In the genomic region with DNA sequence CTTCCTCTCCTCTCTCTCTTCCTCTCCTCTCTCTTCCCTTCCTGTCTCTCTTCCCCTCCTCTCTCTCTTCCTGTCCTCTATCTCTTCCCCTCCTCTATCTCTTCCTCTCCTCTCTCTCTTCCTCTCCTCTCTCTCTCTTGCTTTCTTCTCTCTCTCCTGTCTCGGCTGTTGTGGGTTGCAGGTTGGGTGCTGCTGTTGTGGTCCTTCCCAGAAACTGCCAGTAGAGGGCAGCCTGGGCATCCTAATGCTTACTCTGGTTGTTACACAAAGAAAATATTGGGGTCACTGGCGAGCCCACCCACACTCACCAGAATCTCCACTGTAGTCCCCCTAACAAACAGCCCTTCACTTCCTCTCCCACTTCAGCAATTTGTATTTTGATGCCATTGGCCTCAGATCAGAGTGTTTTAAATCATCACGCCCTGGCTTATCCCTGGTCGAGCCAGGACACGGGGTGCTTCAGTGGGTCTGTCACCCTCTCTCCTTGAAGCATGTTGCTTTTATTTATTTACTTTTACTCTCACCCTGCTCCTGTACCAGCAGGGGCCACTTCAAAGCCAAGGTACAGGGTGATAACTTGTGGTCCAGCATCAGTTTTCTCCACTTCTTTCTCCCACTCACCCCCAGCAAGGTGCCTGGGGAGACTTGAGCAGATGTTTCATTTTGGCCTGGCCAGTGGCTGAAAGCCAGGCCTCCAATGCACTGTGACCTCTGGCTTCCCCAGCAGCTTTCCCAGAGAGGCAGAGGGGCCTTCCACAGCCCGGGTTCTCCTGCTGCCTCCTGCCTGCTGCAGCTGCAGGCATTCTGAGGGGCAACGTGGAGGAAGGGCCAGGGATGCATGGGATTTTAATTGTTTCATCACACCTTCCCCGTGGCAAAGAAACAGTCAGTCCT, we compare ENCODE assay signal across 8 cellular contexts. TPM values are rescaled to one million over a fixed set of nuclear protein-coding genes. Genes with fewer than 3 reads are reported as not detected.
DNase-seq lines count a peak whose midpoint lies in the region; ATAC-seq and TF ChIP-seq lines count a peak whose summit lies in the region.

No MANE protein-coding gene starts in this region.

- peaks cover 7% of the 10 kb centered on the region for H3K27me3 Mint-ChIP-seq in activated CD4-positive, alpha-beta T cell treated with anti-CD3 and anti-CD28 coated beads, Interleukin-2, amount 10 ng/mL, durations not matched to agents 24 days and 14 days

- no peak overlapping the region for H3K9ac ChIP-seq in Loucy (ENCODE audit: low read depth, low read length, poor library complexity, severe bottlenecking)
- no peak overlapping the region for H3K9ac ChIP-seq in mesendoderm (ENCODE audit: low read length)

- TF ChIP-seq CTCF in Loucy (conservative IDR thresholded peaks at IDR 0.05; ENCODE audit: low read length): peak; percentile 98
- TF ChIP-seq CTCF in suprapubic skin (IDR thresholded peaks at IDR 0.05): peak; percentile 52 to 69

- H3K9me2 ChIP-seq in Loucy (replicated peaks; ENCODE audit: low read depth, low read length): no peaks in the 10 kb centered on the region

- H3K27ac ChIP-seq in mesendoderm (ENCODE audit: low read depth, low read length) (no peak overlapping the region), suprapubic skin (no peak overlapping the region)

- peak overlapping the region; percentile 13 for H3K27ac Mint-ChIP-seq in activated CD4-positive, alpha-beta T cell treated with anti-CD3 and anti-CD28 coated beads, Interleukin-2, amount 10 ng/mL, durations not matched to agents 24 days and 14 days

- no peak for TF ChIP-seq POLR2A in suprapubic skin (IDR thresholded peaks at IDR 0.05)

- H4K5ac ChIP-seq in mesendoderm (ENCODE audit: low read length): no peak overlapping the region

- no peaks in the 10 kb centered on the region for H3K79me1 ChIP-seq in mesendoderm (ENCODE audit: low read length)

- H3K27me3 ChIP-seq in Loucy (ENCODE audit: insufficient read depth, low read length, poor library complexity, severe bottlenecking) (no peaks in the 10 kb centered on the region), mesendoderm (ENCODE audit: insufficient read depth, low read length, poor library complexity) (no peaks in the 10 kb centered on the region), suprapubic skin (no peaks in the 10 kb centered on the region)

- peak; percentile 1 to 66 (median 24) for DNase-seq in NCI-H1417 (lab: John Stamatoyannopoulos, UW)
- no peak for DNase-seq in NCI-H1417 treated with DMSO at 0.1 percent for 48 hours (lab: John Stamatoyannopoulos, UW)
- peak; percentile 90 for DNase-seq in activated CD4-positive, alpha-beta T cell treated with anti-CD3 and anti-CD28 coated beads, Interleukin-2, amount 10 ng/mL, durations not matched to agents 24 days and 14 days
- peak; percentile 71 for DNase-seq in dermis blood vessel endothelial cell
- DNase-seq in mesendoderm: peak; percentile 58
- no peak for DNase-seq in suprapubic skin (ENCODE audit: low spot score in 2 of 2)

- no peak for TF ChIP-seq EP300 in suprapubic skin (IDR thresholded peaks at IDR 0.05)

- WGBS in mesendoderm (ENCODE audit: extremely low coverage, insufficient coverage, low lambda C conversion rate): no CpG with 5 or more reads among the region's 8 CpGs
- WGBS in suprapubic skin: 65% methylated on average over 8 of the region's 8 CpGs

- no peak overlapping the region for H2BK15ac ChIP-seq in mesendoderm (replicated peaks; ENCODE audit: low read depth)

- no peaks in the 10 kb centered on the region for H3K9me3 Mint-ChIP-seq in activated CD4-positive, alpha-beta T cell treated with anti-CD3 and anti-CD28 coated beads, Interleukin-2, amount 10 ng/mL, durations not matched to agents 24 days and 14 days

- no peaks in the 10 kb centered on the region for H3K79me2 ChIP-seq in Loucy (ENCODE audit: insufficient read depth, low read length)
- H3K79me2 ChIP-seq in mesendoderm (ENCODE audit: control insufficient read depth, insufficient read depth, low read length): no peaks in the 10 kb centered on the region

- no peak overlapping the region for H3K23ac ChIP-seq in mesendoderm (ENCODE audit: low read length)

- H3K9me3 ChIP-seq in Loucy (ENCODE audit: insufficient read depth, low read depth, low read length) (no peaks in the 10 kb centered on the region), suprapubic skin (no peaks in the 10 kb centered on the region)

- peaks cover 7% of the 10 kb centered on the region for H3K36me3 Mint-ChIP-seq in activated CD4-positive, alpha-beta T cell treated with anti-CD3 and anti-CD28 coated beads, Interleukin-2, amount 10 ng/mL, durations not matched to agents 24 days and 14 days (ENCODE audit: low read depth)

- intact Hi-C loops in activated CD4-positive, alpha-beta T cell treated with anti-CD3 and anti-CD28 coated beads, Interleukin-2, amount 10 ng/mL, durations not matched to agents 24 days and 14 days (cut with micrococcal nuclease): loop anchor here (5.0 kb wide), 2 partner anchors 176 to 281 kb away; a partner anchor contains a TSS

- no peaks in the 10 kb centered on the region for H4K20me1 ChIP-seq in Loucy (ENCODE audit: insufficient read depth, low read length, poor library complexity, severe bottlenecking)

- peaks cover 14% of the 10 kb centered on the region for H3K4me1 Mint-ChIP-seq in activated CD4-positive, alpha-beta T cell treated with anti-CD3 and anti-CD28 coated beads, Interleukin-2, amount 10 ng/mL, durations not matched to agents 24 days and 14 days

- H2BK5ac ChIP-seq in mesendoderm (ENCODE audit: low read length): no peak overlapping the region

- H2AK5ac ChIP-seq in mesendoderm (ENCODE audit: low read length): no peak overlapping the region

- no peak overlapping the region for H3K4me3 Mint-ChIP-seq in activated CD4-positive, alpha-beta T cell treated with anti-CD3 and anti-CD28 coated beads, Interleukin-2, amount 10 ng/mL, durations not matched to agents 24 days and 14 days

- H4K8ac ChIP-seq in mesendoderm (ENCODE audit: low read depth, low read length): no peak overlapping the region

- no peak overlapping the region for H3K4me2 ChIP-seq in Loucy (ENCODE audit: low read depth, low read length, poor library complexity, severe bottlenecking)
- no peak overlapping the region for H3K4me2 ChIP-seq in mesendoderm (ENCODE audit: low read length)

- no peak for ATAC-seq in GM18502 (IDR thresholded peaks at IDR 0.05; ENCODE audit: poor library complexity, unreplicated experiment)

- H3K56ac ChIP-seq in mesendoderm (ENCODE audit: low read length): no peak overlapping the region

- no peak overlapping the region for H3K4me3 ChIP-seq in Loucy (ENCODE audit: low read length, poor library complexity, severe bottlenecking)
- H3K4me3 ChIP-seq in mesendoderm (ENCODE audit: low read length): no peak overlapping the region
- no peak overlapping the region for H3K4me3 ChIP-seq in suprapubic skin

- no peak overlapping the region for H3K4ac ChIP-seq in mesendoderm (ENCODE audit: low read depth, low read length)

- peaks cover 12% of the 10 kb centered on the region; the same call in 1 of the 2 replicates for H3K36me3 ChIP-seq in Loucy (ENCODE audit: insufficient read depth, low read length)
- H3K36me3 ChIP-seq in mesendoderm (ENCODE audit: control insufficient read depth, insufficient read depth, low read length): no peaks in the 10 kb centered on the region
- peaks cover 19% of the 10 kb centered on the region for H3K36me3 ChIP-seq in suprapubic skin

- H3K4me1 ChIP-seq in Loucy (ENCODE audit: insufficient read depth, low read length, poor library complexity, severe bottlenecking) (peaks cover 3% of the 10 kb centered on the region), mesendoderm (ENCODE audit: control insufficient read depth, low read depth, low read length) (peaks cover 17% of the 10 kb centered on the region), suprapubic skin (peaks cover 36% of the 10 kb centered on the region)

- H2AFZ ChIP-seq in Loucy (ENCODE audit: low read length): no peak overlapping the region

- no peak overlapping the region for H3K18ac ChIP-seq in mesendoderm (ENCODE audit: low read length)

- H3F3A ChIP-seq in Loucy (ENCODE audit: low read depth): no peaks in the 10 kb centered on the region

- no peak overlapping the region for H2BK120ac ChIP-seq in mesendoderm (ENCODE audit: low read depth, low read length)

RNA-seq across cellular contexts. Expression of a gene that starts 4.7 kb away (rescaled TPM):
- 0.89 and 1.1 TPM in 2 replicates for total RNA-seq in activated CD4-positive, alpha-beta T cell treated with anti-CD3 and anti-CD28 coated beads, Interleukin-2, amount 10 ng/mL, durations not matched to agents 24 days and 14 days
- total RNA-seq in dermis blood vessel endothelial cell (24.2 and 32.3 TPM in 2 replicates), suprapubic skin (1 to 10 TPM; 5.7 to 10.0 (median 8.2) TPM)
- polyA plus RNA-seq in mesendoderm (2013, experiment 1 of 2): 20.9 TPM
- 20.0 TPM for polyA plus RNA-seq in mesendoderm (2013, experiment 2 of 2)

RNA-seq across cellular contexts. Expression of a gene that starts 19.7 kb away (rescaled TPM):
- total RNA-seq in activated CD4-positive, alpha-beta T cell treated with anti-CD3 and anti-CD28 coated beads, Interleukin-2, amount 10 ng/mL, durations not matched to agents 24 days and 14 days: 50.9 and 54.4 TPM in 2 replicates
- total RNA-seq in dermis blood vessel endothelial cell: 57.3 and 128 TPM in 2 replicates
- polyA plus RNA-seq in mesendoderm (2013, experiment 1 of 2): 61.7 TPM
- 60.1 TPM for polyA plus RNA-seq in mesendoderm (2013, experiment 2 of 2)
- total RNA-seq in suprapubic skin: 10 to 100 TPM; 16.1 to 36.5 (median 19.8) TPM

RNA-seq across cellular contexts. Expression of a gene that starts 20.4 kb away (rescaled TPM):
- total RNA-seq in activated CD4-positive, alpha-beta T cell treated with anti-CD3 and anti-CD28 coated beads, Interleukin-2, amount 10 ng/mL, durations not matched to agents 24 days and 14 days: 8.0 and 8.3 TPM in 2 replicates
- total RNA-seq in dermis blood vessel endothelial cell (3.4 and 6.0 TPM in 2 replicates), suprapubic skin (10 to 100 TPM in 3 of 4 donors, 1 to 10 TPM in 1; 4.2 to 16.6 (median 11.6) TPM)
- polyA plus RNA-seq in mesendoderm (2013, experiment 1 of 2): 6.1 TPM
- polyA plus RNA-seq in mesendoderm (2013, experiment 2 of 2): 7.0 TPM

RNA-seq across cellular contexts. Expression of a gene that starts 49.9 kb away (rescaled TPM):
- total RNA-seq in activated CD4-positive, alpha-beta T cell treated with anti-CD3 and anti-CD28 coated beads, Interleukin-2, amount 10 ng/mL, durations not matched to agents 24 days and 14 days: not detected in 2 replicates
- not detected in 2 replicates for total RNA-seq in dermis blood vessel endothelial cell
- polyA plus RNA-seq in mesendoderm (2013, experiment 1 of 2): 0.06 TPM
- polyA plus RNA-seq in mesendoderm (2013, experiment 2 of 2): under 0.01 TPM
- total RNA-seq in suprapubic skin: under 1 TPM in 1 of 4 donors, not detected in 3; 0.08 TPM

Comparison
In these comparisons a context has a peak if more than half of its experiments do, and no peak if none do; other contexts are left out.
1. DNase-seq: peak in NCI-H1417 (3 of 3), activated CD4-positive, alpha-beta T cell treated with anti-CD3 and anti-CD28 coated beads, Interleukin-2, amount 10 ng/mL, durations not matched to agents 24 days and 14 days (single experiment), dermis blood vessel endothelial cell (single experiment) and mesendoderm (single experiment); none in NCI-H1417 treated with DMSO at 0.1 percent for 48 hours (single experiment) and suprapubic skin (0 of 2).